1 cellular context compared by ENCODE assay signal in the genomic region with DNA sequence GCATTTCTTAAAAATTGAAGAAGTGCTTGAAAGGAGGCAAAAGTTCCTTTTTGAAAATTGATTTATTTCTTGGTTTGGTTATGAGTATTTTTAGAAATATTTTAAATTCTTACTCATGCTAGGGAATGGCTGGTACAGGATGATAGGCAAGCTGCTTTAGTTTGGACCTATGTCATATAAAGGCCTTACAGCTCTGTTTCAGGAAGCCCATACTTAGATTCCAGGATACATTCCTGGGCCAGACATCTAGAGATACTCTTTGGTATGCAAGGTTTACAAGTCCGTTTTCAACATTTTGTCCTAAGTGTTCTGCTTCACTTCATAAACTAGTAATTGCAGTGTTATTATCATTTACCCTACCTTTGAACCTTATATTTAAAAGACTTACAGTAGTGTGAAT.
TF ChIP-seq lines count a peak whose summit lies in the region.

No MANE protein-coding gene starts in this region.

TF ChIP-seq in IMR-90, 13 proteins besides CTCF, POLR2A, EP300 and RAD21:
- no peak for TF ChIP-seq MAFK (IDR thresholded peaks at IDR 0.05; ENCODE audit: low read depth, low read length)
- TF ChIP-seq SMC3 (IDR thresholded peaks at IDR 0.05; ENCODE audit: low read depth, low read length) = no peak
- no peak for TF ChIP-seq MXI1 (IDR thresholded peaks at IDR 0.05; ENCODE audit: borderline replicate concordance, low read depth, low read length)
- TF ChIP-seq, protein P1, sequence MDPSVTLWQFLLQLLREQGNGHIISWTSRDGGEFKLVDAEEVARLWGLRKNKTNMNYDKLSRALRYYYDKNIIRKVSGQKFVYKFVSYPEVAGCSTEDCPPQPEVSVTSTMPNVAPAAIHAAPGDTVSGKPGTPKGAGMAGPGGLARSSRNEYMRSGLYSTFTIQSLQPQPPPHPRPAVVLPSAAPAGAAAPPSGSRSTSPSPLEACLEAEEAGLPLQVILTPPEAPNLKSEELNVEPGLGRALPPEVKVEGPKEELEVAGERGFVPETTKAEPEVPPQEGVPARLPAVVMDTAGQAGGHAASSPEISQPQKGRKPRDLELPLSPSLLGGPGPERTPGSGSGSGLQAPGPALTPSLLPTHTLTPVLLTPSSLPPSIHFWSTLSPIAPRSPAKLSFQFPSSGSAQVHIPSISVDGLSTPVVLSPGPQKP (IDR thresholded peaks at IDR 0.05; ENCODE audit: borderline replicate concordance, low read depth, low read length) = no peak
- TF ChIP-seq CHD1 (IDR thresholded peaks at IDR 0.05; ENCODE audit: low read depth, low read length) = no peak
TF ChIP-seq in IMR-90: peak in this region for 0.
